In genomic region chr6:12324741-12325140, GRCh38 we compare ENCODE assay signal across 14 cellular contexts. TPM values are rescaled to one million over a fixed set of nuclear protein-coding genes. Genes with fewer than 3 reads are reported as not detected.
DNase-seq lines count a peak whose midpoint lies in the region; ATAC-seq and TF ChIP-seq lines count a peak whose summit lies in the region.
"Had no signal": no experiment of that assay in that cellular context is flagged by ENCODE, and none has a peak within 500 bp of the region (broad histone marks: within the 10 kb centered on the region; RNA-seq: fewer than 3 reads in every experiment).

No MANE protein-coding gene starts in this region.

- no peak overlapping the region for H3K14ac ChIP-seq in mesenchymal stem cell (ENCODE audit: low read length in 2 of 2)

- no peak overlapping the region for H2AFZ ChIP-seq in ACC112 (ENCODE audit: low read length, unreplicated experiment)
- H2AFZ ChIP-seq in mesenchymal stem cell (ENCODE audit: low read depth, low read length), result no peak overlapping the region

- no peak for TF ChIP-seq CTCF in breast epithelium (IDR thresholded peaks at IDR 0.05)

- H3K18ac ChIP-seq in mesenchymal stem cell (ENCODE audit: low read depth in 1 of 2, low read length in 2 of 2), result no peak overlapping the region

- no peak for ATAC-seq in HG03378 (IDR thresholded peaks at IDR 0.05; ENCODE audit: unreplicated experiment)

- H3K27me3 ChIP-seq in ACC112 (ENCODE audit: insufficient read depth, low read length), result no peaks in the 10 kb centered on the region
- H3K27me3 ChIP-seq in HUES64 (ENCODE audit: insufficient read depth, low read length), result no peaks in the 10 kb centered on the region
- H3K27me3 ChIP-seq in breast epithelium, result no peaks in the 10 kb centered on the region
- H3K27me3 ChIP-seq in mesenchymal stem cell (ENCODE audit: control insufficient read depth in 1 of 2, insufficient read depth in 1 of 2, low read length in 2 of 2), result peaks cover 0 to 5% of the 10 kb centered on the region in 2 experiments
- H3K27me3 ChIP-seq: pancreas had no signal

- H3K9me3 ChIP-seq in HUES64 (ENCODE audit: insufficient read depth, low read depth, low read length) (no peaks in the 10 kb centered on the region), breast epithelium (no peaks in the 10 kb centered on the region), mesenchymal stem cell (ENCODE audit: control insufficient read depth, low read length) (no peaks in the 10 kb centered on the region)
- H3K9me3 ChIP-seq: pancreas, thoracic aorta had no signal

- H3K79me2 ChIP-seq in ACC112 (ENCODE audit: control insufficient read depth, insufficient read depth, low read length, unreplicated experiment), result no peaks in the 10 kb centered on the region

- no peaks in the 10 kb centered on the region for H3K79me1 ChIP-seq in mesenchymal stem cell (replicated peaks; ENCODE audit: low read length, poor library complexity, severe bottlenecking)

- H3K4me3 ChIP-seq in ACC112 (ENCODE audit: low read depth, low read length) (no peak overlapping the region), HUES64 (ENCODE audit: low read length) (no peak overlapping the region), breast epithelium (no peak overlapping the region), mesenchymal stem cell (ENCODE audit: insufficient read depth in 1 of 2, low read depth in 1 of 2, low read length in 2 of 2) (no peak overlapping the region)
- H3K4me3 ChIP-seq: pancreas, thoracic aorta had no signal

- H3K36me3 ChIP-seq in ACC112 (ENCODE audit: insufficient read depth, low read length) (no peaks in the 10 kb centered on the region), HUES64 (ENCODE audit: insufficient read depth, low read length) (no peaks in the 10 kb centered on the region), breast epithelium (no peaks in the 10 kb centered on the region), mesenchymal stem cell (ENCODE audit: control insufficient read depth in 1 of 2, insufficient read depth in 2 of 2, low read depth in 1 of 2, low read length in 2 of 2) (no peaks in the 10 kb centered on the region)
- H3K36me3 ChIP-seq: pancreas, thoracic aorta had no signal

- H3K23ac ChIP-seq in mesenchymal stem cell (ENCODE audit: low read length in 2 of 2), result no peak overlapping the region

- no peak overlapping the region for H2BK5ac ChIP-seq in mesenchymal stem cell (ENCODE audit: low read depth, low read length, poor library complexity, severe bottlenecking)

- H4K8ac ChIP-seq in mesenchymal stem cell (ENCODE audit: low read length), result no peak overlapping the region

- no peak overlapping the region for H2BK120ac ChIP-seq in mesenchymal stem cell (ENCODE audit: low read depth, low read length)

- TF ChIP-seq POLR2A in breast epithelium (IDR thresholded peaks at IDR 0.05), result no peak

- no peak overlapping the region for H2BK15ac ChIP-seq in mesenchymal stem cell (ENCODE audit: low read depth, poor library complexity, severe bottlenecking)

- intact Hi-C loops in breast epithelium (cut with DNase I; ENCODE audit: low total_unique reads), result no loop called here

- peak overlapping the region; percentile 43 for H2AK5ac ChIP-seq in mesenchymal stem cell (ENCODE audit: low read length, severe bottlenecking)

- no peak overlapping the region for H3K4me2 ChIP-seq in mesenchymal stem cell (ENCODE audit: low read length, poor library complexity, severe bottlenecking)

- H3K9ac ChIP-seq in HUES64 (ENCODE audit: low read depth, low read length), result peak overlapping the region; percentile 2; the same call in 1 of the 2 replicates
- no peak overlapping the region for H3K9ac ChIP-seq in mesenchymal stem cell (ENCODE audit: low read length)

- H4K91ac ChIP-seq in mesenchymal stem cell (ENCODE audit: low read length), result no peak overlapping the region

- H3K27ac ChIP-seq in ACC112 (ENCODE audit: low read depth, low read length), result peak overlapping the region; percentile 55
- peak overlapping the region; percentile 81 for H3K27ac ChIP-seq in HUES64 (ENCODE audit: low read depth, low read length)
- peak overlapping the region; percentile 65 to 90 for H3K27ac ChIP-seq in breast epithelium
- H3K27ac ChIP-seq in mesenchymal stem cell (ENCODE audit: low read length, poor library complexity, severe bottlenecking), result peak overlapping the region; percentile 55
- H3K27ac ChIP-seq: thoracic aorta had no signal

- no peak overlapping the region for H3K4ac ChIP-seq in mesenchymal stem cell (ENCODE audit: low read depth in 1 of 2, low read length in 2 of 2)

- DNase-seq in breast epithelium (ENCODE audit: low spot score in 2 of 2), result no peak
- DNase-seq in mesenchymal stem cell, result no peak
- no peak for DNase-seq in NCI-H1417 treated with DMSO at 0.1 percent for 48 hours (lab: John Stamatoyannopoulos, UW)
- no peak for DNase-seq in KG1 (lab: John Stamatoyannopoulos, UW)
- DNase-seq in HCEC 1CT, result no peak
- DNase-seq: activated CD4-positive, alpha-beta T cell treated with anti-CD3 and anti-CD28 coated beads for 1 hour; DMS 273 treated with DMSO at 0.1 percent for 48 hours; Kasumi-1; NCI-H2029 treated with DMSO at 0.1 percent for 48 hours; pancreas had no signal

- H2BK12ac ChIP-seq in mesenchymal stem cell (ENCODE audit: low read length in 2 of 2), result no peak overlapping the region

- H3K4me1 ChIP-seq in ACC112 (ENCODE audit: control insufficient read depth, insufficient read depth, low read length, unreplicated experiment) (peaks cover 18% of the 10 kb centered on the region), HUES64 (ENCODE audit: insufficient read depth, low read length) (peaks cover 41% of the 10 kb centered on the region), breast epithelium (peaks cover 0 to 4% of the 10 kb centered on the region in 2 donors), mesenchymal stem cell (ENCODE audit: control insufficient read depth, insufficient read depth, low read depth, low read length) (peaks cover 7% of the 10 kb centered on the region)

RNA-seq across cellular contexts. Expression of gene EDN1, which starts 34.6 kb away (rescaled TPM):
- polyA plus RNA-seq in HUES64 (2013, experiment 1 of 2), result 0.65 TPM
- polyA plus RNA-seq in HUES64 (2013, experiment 2 of 2), result 1.3 TPM
- total RNA-seq in breast epithelium, result 10 to 100 TPM; 11.5 to 51.7 (median 36.8) TPM
- 3.7 TPM for polyA plus RNA-seq in mesenchymal stem cell (2013, experiment 1 of 2)
- 3.2 TPM for polyA plus RNA-seq in mesenchymal stem cell (2013, experiment 2 of 2)
